In genomic region chr10:3074145-3074665, GRCh38 we compare ENCODE assay signal across 16 cellular contexts. TPM values are rescaled to one million over a fixed set of nuclear protein-coding genes. Genes with fewer than 3 reads are reported as not detected.
DNase-seq lines count a peak whose midpoint lies in the region; ATAC-seq, FAIRE-seq and TF ChIP-seq lines count a peak whose summit lies in the region.
"Had no signal": no experiment of that assay in that cellular context is flagged by ENCODE, and none has a peak within 500 bp of the region (broad histone marks: within the 10 kb centered on the region; RNA-seq: fewer than 3 reads in every experiment).

No MANE protein-coding gene starts in this region.

- in situ Hi-C loops in K562 (cut with MboI) = no loop called here

- peak overlapping the region; percentile 20 to 64; a peak in 2 of 4 replicates for H3K9ac ChIP-seq in K562 (ENCODE audit: insufficient read depth in 1 of 2, low read depth in 2 of 2, low read length in 2 of 2)

- DNase-seq in MCF 10A (ENCODE audit: unreplicated experiment) = peak; percentile 76
- DNase-seq in breast epithelium (ENCODE audit: low spot score in 2 of 2) = no peak
- peak; percentile 72 to 89 (median 82) for DNase-seq in K562 (ENCODE audit: extremely low read depth in 1 of 4, low spot score in 3 of 4)
- no peak for DNase-seq in left ventricle myocardium inferior
- no peak for DNase-seq in activated effector memory CD4-positive, alpha-beta T cell treated with anti-CD3 and anti-CD28 coated beads, Interleukin-2, amount 50 U/mL, for 16 hours
- DNase-seq in NCI-H2227 treated with DMSO at 0.1 percent for 48 hours (lab: John Stamatoyannopoulos, UW) = no peak
- no peak for DNase-seq in naive thymus-derived CD4-positive, alpha-beta T cell
- no peak for DNase-seq in HEK293T (ENCODE audit: extremely low spot score)
- DNase-seq: activated CD4-positive, CD25-positive, alpha-beta regulatory T cell treated with anti-CD3 and anti-CD28 coated beads, Interleukin-2, amount 50 U/mL, for 72 hours; anterior cingulate cortex; midbrain; occipital lobe; stimulated activated naive CD8-positive, alpha-beta T cell treated with anti-CD3 and anti-CD28 coated beads, Interleukin-15, amount 100 ng/mL, for 72 hours; SW 1271 had no signal

- TF ChIP-seq POLR2A in breast epithelium (IDR thresholded peaks at IDR 0.05) (no peak), K562 (conservative IDR thresholded peaks at IDR 0.05) (no peak)

- peaks cover 33% of the 10 kb centered on the region; the same call in 1 of the 2 replicates for H4K20me1 ChIP-seq in K562 (replicated peaks; ENCODE audit: control insufficient read depth, insufficient read depth, low read length)

- POLR2A ChIA-PET in MCF 10A (lab: Yijun Ruan, JAX) (interaction anchor here (1.0 to 2.6 kb wide), 3 partner anchors 17 to 33 kb away, joined by 6 to 19 read pairs (median 16); no protein-coding TSS in a partner anchor), K562 (lab: Yijun Ruan, JAX) (interaction anchor here (0.6 to 2.3 kb wide), 6 partner anchors 9 to 806 kb away, joined by 3 to 9 read pairs (median 4); no protein-coding TSS in a partner anchor), HEK293T (lab: Yijun Ruan, JAX) (no interaction called here)
- POLR2A ChIA-PET in naive thymus-derived CD4-positive, alpha-beta T cell (lab: Charles Lee) = no interaction called here

- TF ChIP-seq RAD21 in K562 (CRISPR knock-in tag; conservative IDR thresholded peaks at IDR 0.05 in 1 of 2, IDR thresholded peaks at IDR 0.05 in 1 of 2) = no peak

- no peak overlapping the region for H3K4me3 Mint-ChIP-seq in MCF 10A (ENCODE audit: unreplicated experiment)
- no peak overlapping the region for H3K4me3 Mint-ChIP-seq in naive thymus-derived CD4-positive, alpha-beta T cell
- H3K4me3 Mint-ChIP-seq: stimulated activated naive CD8-positive, alpha-beta T cell treated with anti-CD3 and anti-CD28 coated beads, Interleukin-15, amount 100 ng/mL, for 72 hours had no signal

- FAIRE-seq in K562 (lab: Jason Lieb, UNC) = peak; percentile 97
- FAIRE-seq: frontal cortex had no signal

- TF ChIP-seq EP300 in K562 (IDR thresholded peaks at IDR 0.05; ENCODE audit: low read length) = peak; percentile 64; the same call in 1 of the 2 replicates

- H3K4me3 ChIP-seq in breast epithelium = no peak overlapping the region
- no peak overlapping the region for H3K4me3 ChIP-seq in K562
- no peak overlapping the region for H3K4me3 ChIP-seq in left ventricle myocardium inferior
- H3K4me3 ChIP-seq in naive thymus-derived CD4-positive, alpha-beta T cell (ENCODE audit: low read length) = no peak overlapping the region
- H3K4me3 ChIP-seq: vagina had no signal

- H3K79me2 ChIP-seq in K562 (ENCODE audit: control insufficient read depth, insufficient read depth, low read length) = peaks cover 94% of the 10 kb centered on the region

- no peaks in the 10 kb centered on the region for H3K4me1 ChIP-seq in breast epithelium
- peaks cover 41 to 47% of the 10 kb centered on the region in 2 experiments; a peak in 4 of 5 replicates for H3K4me1 ChIP-seq in K562 (replicated peaks in 1 of 2; ENCODE audit: control insufficient read depth in 2 of 2, insufficient read depth in 2 of 2, low read length in 2 of 2)
- H3K4me1 ChIP-seq in left ventricle myocardium inferior = peaks cover 54% of the 10 kb centered on the region
- peaks cover 6 to 7% of the 10 kb centered on the region in 2 donors for H3K4me1 ChIP-seq in naive thymus-derived CD4-positive, alpha-beta T cell (ENCODE audit: control insufficient read depth in 2 of 2, insufficient read depth in 2 of 2, low read length in 2 of 2)

- H3K27me3 Mint-ChIP-seq in MCF 10A (ENCODE audit: insufficient read depth, unreplicated experiment) = no peaks in the 10 kb centered on the region
- no peaks in the 10 kb centered on the region for H3K27me3 Mint-ChIP-seq in naive thymus-derived CD4-positive, alpha-beta T cell
- H3K27me3 Mint-ChIP-seq: stimulated activated naive CD8-positive, alpha-beta T cell treated with anti-CD3 and anti-CD28 coated beads, Interleukin-15, amount 100 ng/mL, for 72 hours had no signal

- no peaks in the 10 kb centered on the region for H3K27me3 ChIP-seq in breast epithelium
- no peaks in the 10 kb centered on the region for H3K27me3 ChIP-seq in K562 (ENCODE audit: control insufficient read depth in 2 of 2, insufficient read depth in 2 of 2, low read length in 2 of 2)
- no peaks in the 10 kb centered on the region for H3K27me3 ChIP-seq in left ventricle myocardium inferior (ENCODE audit: low read depth)
- H3K27me3 ChIP-seq in naive thymus-derived CD4-positive, alpha-beta T cell (ENCODE audit: control insufficient read depth in 2 of 2, insufficient read depth in 2 of 2, low read length in 2 of 2) = no peaks in the 10 kb centered on the region
- H3K27me3 ChIP-seq: vagina had no signal

- H3K36me3 Mint-ChIP-seq in MCF 10A (ENCODE audit: insufficient read depth, unreplicated experiment) = peaks cover 48% of the 10 kb centered on the region
- H3K36me3 Mint-ChIP-seq in naive thymus-derived CD4-positive, alpha-beta T cell = peaks cover 3 to 32% (median 6%) of the 10 kb centered on the region in 5 donors

- no peaks in the 10 kb centered on the region for H3K9me3 Mint-ChIP-seq in MCF 10A (ENCODE audit: unreplicated experiment)
- no peaks in the 10 kb centered on the region for H3K9me3 Mint-ChIP-seq in naive thymus-derived CD4-positive, alpha-beta T cell
- H3K9me3 Mint-ChIP-seq: stimulated activated naive CD8-positive, alpha-beta T cell treated with anti-CD3 and anti-CD28 coated beads, Interleukin-15, amount 100 ng/mL, for 72 hours had no signal

- no peak overlapping the region for H3K27ac ChIP-seq in breast epithelium
- H3K27ac ChIP-seq in K562 (ENCODE audit: extremely low read depth, low read depth, low read length) = peak overlapping the region; percentile 61; the same call in 2 of the 3 replicates
- H3K27ac ChIP-seq in left ventricle myocardium inferior (replicated peaks) = peak overlapping the region; percentile 39
- no peak overlapping the region for H3K27ac ChIP-seq in naive thymus-derived CD4-positive, alpha-beta T cell (ENCODE audit: low read depth, low read length)
- H3K27ac ChIP-seq: vagina had no signal

- BruUV-seq in MCF 10A (replicated peaks; lab: Mats Ljungman, UMichigan) (no TSS peak), K562 (replicated peaks; lab: Mats Ljungman, UMichigan) (no TSS peak)

- no peaks in the 10 kb centered on the region for H3K9me3 ChIP-seq in breast epithelium
- no peaks in the 10 kb centered on the region for H3K9me3 ChIP-seq in K562 (replicated peaks; ENCODE audit: control insufficient read depth, insufficient read depth, low read depth, low read length)
- H3K9me3 ChIP-seq in left ventricle myocardium inferior (replicated peaks) = no peaks in the 10 kb centered on the region
- H3K9me3 ChIP-seq in naive thymus-derived CD4-positive, alpha-beta T cell (ENCODE audit: control insufficient read depth in 2 of 3, low read length in 3 of 3) = no peaks in the 10 kb centered on the region
- H3K9me3 ChIP-seq: vagina had no signal

- no peak overlapping the region for H2AFZ ChIP-seq in K562 (ENCODE audit: low read depth, low read length)

- CTCF ChIA-PET in MCF 10A (lab: Yijun Ruan, JAX) (interaction anchor here (0.7 to 0.9 kb wide), 2 partner anchors 17 to 388 kb away, joined by 5 read pairs; no protein-coding TSS in a partner anchor), K562 (lab: Yijun Ruan, JAX; ENCODE audit: low intra/inter-chr PET ratio) (no interaction called here), HEK293T (lab: Yijun Ruan, JAX) (no interaction called here)
- CTCF ChIA-PET in naive thymus-derived CD4-positive, alpha-beta T cell (lab: Charles Lee) = no interaction called here

- H3K27ac Mint-ChIP-seq in MCF 10A (ENCODE audit: low read depth, unreplicated experiment) = peak overlapping the region; percentile 90
- peak overlapping the region in 2 of 9 donors; percentile 47 to 58 for H3K27ac Mint-ChIP-seq in naive thymus-derived CD4-positive, alpha-beta T cell

- peak; percentile 88 for ATAC-seq in K562
- ATAC-seq in naive thymus-derived CD4-positive, alpha-beta T cell = no peak
- ATAC-seq: stimulated activated naive CD8-positive, alpha-beta T cell treated with anti-CD3 and anti-CD28 coated beads, Interleukin-15, amount 100 ng/mL, for 72 hours had no signal

- H3K36me3 ChIP-seq in breast epithelium = no peaks in the 10 kb centered on the region
- H3K36me3 ChIP-seq in K562 (ENCODE audit: control insufficient read depth, insufficient read depth, low read length) = peaks cover 84% of the 10 kb centered on the region
- peaks cover 4% of the 10 kb centered on the region for H3K36me3 ChIP-seq in left ventricle myocardium inferior
- H3K36me3 ChIP-seq in naive thymus-derived CD4-positive, alpha-beta T cell (ENCODE audit: control insufficient read depth in 2 of 3, insufficient read depth in 3 of 3, low read length in 3 of 3) = no peaks in the 10 kb centered on the region
- H3K36me3 ChIP-seq: vagina had no signal

- peak overlapping the region; percentile 39 for H3K4me2 ChIP-seq in K562 (ENCODE audit: insufficient read depth, low read length)

- TF ChIP-seq CTCF in MCF 10A (IDR thresholded peaks at IDR 0.05; ENCODE audit: unreplicated experiment) (no peak), breast epithelium (IDR thresholded peaks at IDR 0.05) (no peak), K562 (IDR thresholded peaks at IDR 0.05 in 2 of 3, conservative IDR thresholded peaks at IDR 0.05 in 1 of 3; ENCODE audit: insufficient read depth in 2 of 3, low read depth in 1 of 3, low read length in 3 of 3) (no peak), left ventricle myocardium inferior (IDR thresholded peaks at IDR 0.05; ENCODE audit: borderline replicate concordance) (no peak)

- WGBS in K562 (ENCODE audit: insufficient coverage, low coverage, missing lambda C conversion rate) = 13% methylated on average over 6 of the region's 7 CpGs

- peaks cover 3% of the 10 kb centered on the region for H3K9me1 ChIP-seq in K562 (ENCODE audit: control insufficient read depth, insufficient read depth, low read length)

- H3K4me1 Mint-ChIP-seq in MCF 10A (ENCODE audit: insufficient read depth, unreplicated experiment) = peaks cover 36% of the 10 kb centered on the region
- H3K4me1 Mint-ChIP-seq in naive thymus-derived CD4-positive, alpha-beta T cell = peaks cover 32 to 55% (median 46%) of the 10 kb centered on the region in 7 donors

- intact Hi-C loops in MCF 10A (cut with micrococcal nuclease) = no loop called here
- intact Hi-C loops in breast epithelium (cut with DNase I; ENCODE audit: low total_unique reads) = no loop called here
- intact Hi-C loops in K562 (cut with micrococcal nuclease) = no loop called here
- intact Hi-C loops in left ventricle myocardium inferior (cut with micrococcal nuclease) = no loop called here
- intact Hi-C loops in naive thymus-derived CD4-positive, alpha-beta T cell (cut with micrococcal nuclease) = no loop called here

RNA-seq across cellular contexts. Expression of gene PFKP, which starts 6.9 kb away (rescaled TPM):
- total RNA-seq in MCF 10A (2022) = 164 and 186 TPM in 2 replicates
- total RNA-seq in breast epithelium = 10 to 100 TPM; 16.0 to 37.0 (median 32.9) TPM
- 153 and 281 TPM in 2 replicates for total RNA-seq in K562 (2011; cell fraction: chromatin; rRNA removed; ENCODE audit: low replicate concordance)
- 147 and 149 TPM in 2 replicates for total RNA-seq in K562 (2011; cell fraction: nucleolus; rRNA removed)
- total RNA-seq in K562 (2011; cell fraction: nucleoplasm; rRNA removed) = 120 and 125 TPM in 2 replicates
- total RNA-seq in K562 (2014; rRNA removed) = 91.6 and 109 TPM in 2 replicates
- 83.2 and 89.5 TPM in 2 replicates for total RNA-seq in K562 (2014; rRNA removed; fragmentation: Illumina TruSeq; extraction: Trizol)
- 62.1 and 65.2 TPM in 2 replicates for total RNA-seq in K562 (2015; rRNA removed; fragmentation: Illumina TruSeq; extraction: Trizol)
- total RNA-seq in K562 (2021) = 108 and 116 TPM in 2 replicates
- polyA plus RNA-seq in K562 (2011; rRNA removed) = 34.7 and 50.3 TPM in 2 replicates
- 29.5 and 50.9 TPM in 2 replicates for polyA plus RNA-seq in K562 (2011; cell fraction: cytosol; rRNA removed)
- 96.2 and 154 TPM in 2 replicates for polyA plus RNA-seq in K562 (2011; cell fraction: nucleus; rRNA removed)
- polyA plus RNA-seq in K562 (2012) = 94.4 and 95.0 TPM in 2 replicates
- polyA plus RNA-seq in K562 (2014; fragmentation: Illumina TruSeq; extraction: Trizol) = 57.4 and 72.3 TPM in 2 replicates
- 10 to 100 TPM; 23.5 to 30.3 TPM for polyA plus RNA-seq in K562 (2014; fragmentation: Nextera tagmentation; extraction: Ambion mirVana)
- 65.2 and 71.1 TPM in 2 replicates for polyA plus RNA-seq in K562 (2014; rRNA removed)
- 32.8 and 39.3 TPM in 2 replicates for polyA minus RNA-seq in K562 (2011; rRNA and poly(A)+ RNA removed)
- polyA minus RNA-seq in K562 (2011; cell fraction: cytosol; rRNA and poly(A)+ RNA removed) = 52.9 and 65.4 TPM in 2 replicates
- 61.7 and 66.5 TPM in 2 replicates for polyA minus RNA-seq in K562 (2011; cell fraction: nucleus; rRNA and poly(A)+ RNA removed)
- 206 TPM for total RNA-seq in left ventricle myocardium inferior
- 100 to 1,000 TPM in 1 of 5 experiments, 10 to 100 TPM in 4; 43.8 to 219 (median 50.0) TPM for total RNA-seq in naive thymus-derived CD4-positive, alpha-beta T cell
- 10 to 100 TPM; 23.8 to 33.5 TPM for polyA plus RNA-seq in naive thymus-derived CD4-positive, alpha-beta T cell

Comparison
In these comparisons a context has a peak if more than half of its experiments do, and no peak if none do; other contexts are left out.
1. DNase-seq: peak in MCF 10A (single experiment) and K562 (4 of 4); none in breast epithelium (0 of 2), left ventricle myocardium inferior (single experiment), activated effector memory CD4-positive, alpha-beta T cell treated with anti-CD3 and anti-CD28 coated beads, Interleukin-2, amount 50 U/mL, for 16 hours (single experiment), NCI-H2227 treated with DMSO at 0.1 percent for 48 hours (single experiment), naive thymus-derived CD4-positive, alpha-beta T cell (0 of 9) and HEK293T (single experiment).
2. H3K27ac ChIP-seq: peak in K562 (single experiment) and left ventricle myocardium inferior (single experiment); none in breast epithelium (0 of 2) and naive thymus-derived CD4-positive, alpha-beta T cell (single experiment).
3. POLR2A ChIA-PET loops: an anchor here in MCF 10A (1.0 to 2.6 kb wide) and K562 (0.6 to 2.3 kb wide); none called in naive thymus-derived CD4-positive, alpha-beta T cell and HEK293T.